In genomic region chr12:102921240-102921639, GRCh38 we compare ENCODE assay signal across 1 cellular context.
TF ChIP-seq lines count a peak whose summit lies in the region.

No MANE protein-coding gene starts in this region.

TF ChIP-seq in HepG2, 621 proteins besides CTCF, POLR2A, EP300 and RAD21:
- TF ChIP-seq ARID3A (IDR thresholded peaks at IDR 0.05; ENCODE audit: low read depth, low read length) (0 out of 2 replicates have a peak, but pooled peaks have one; percentile 51), SOX13 (IDR thresholded peaks at IDR 0.05) (no peak), SOX13 (CRISPR knock-in tag; conservative IDR thresholded peaks at IDR 0.05 in 1 of 2, IDR thresholded peaks at IDR 0.05 in 1 of 2) (peak in 1 of 2 experiments; percentile 58; a peak in 2 of 4 replicates), ZNF331 (CRISPR knock-in tag; IDR thresholded peaks at IDR 0.05) (no peak), ZNF737 (CRISPR knock-in tag; IDR thresholded peaks at IDR 0.05; ENCODE audit: borderline replicate concordance) (no peak), ZBTB7B (CRISPR knock-in tag; IDR thresholded peaks at IDR 0.05) (no peak), CHCHD3 (CRISPR knock-in tag; IDR thresholded peaks at IDR 0.05) (no peak), ZNF326 (CRISPR knock-in tag; IDR thresholded peaks at IDR 0.05; ENCODE audit: borderline replicate concordance) (no peak), ARNT2 (CRISPR knock-in tag; IDR thresholded peaks at IDR 0.05; ENCODE audit: low read depth) (no peak), USF2 (IDR thresholded peaks at IDR 0.05; ENCODE audit: low read depth, low read length) (no peak), USF2 (CRISPR knock-in tag; IDR thresholded peaks at IDR 0.05; ENCODE audit: borderline replicate concordance) (no peak), NR2C2 (CRISPR knock-in tag; IDR thresholded peaks at IDR 0.05; ENCODE audit: borderline replicate concordance) (no peak), ARID5B (CRISPR knock-in tag; IDR thresholded peaks at IDR 0.05) (0 out of 2 replicates have a peak, but pooled peaks have one; percentile 17), ZBTB4 (CRISPR knock-in tag; IDR thresholded peaks at IDR 0.05; ENCODE audit: borderline replicate concordance) (no peak), FOXP1 (IDR thresholded peaks at IDR 0.05) (no peak), FOXP1 (CRISPR knock-in tag; IDR thresholded peaks at IDR 0.05) (peak; percentile 18; the same call in 1 of the 2 replicates), EEA1 (CRISPR knock-in tag; IDR thresholded peaks at IDR 0.05; ENCODE audit: borderline replicate concordance) (no peak), NCOA2 (CRISPR knock-in tag; IDR thresholded peaks at IDR 0.05) (peak; percentile 40; the same call in 1 of the 2 replicates), ZBTB10 (CRISPR knock-in tag; IDR thresholded peaks at IDR 0.05; ENCODE audit: borderline replicate concordance) (no peak), NR2F6 (IDR thresholded peaks at IDR 0.05) (no peak), NR2F6 (CRISPR knock-in tag; IDR thresholded peaks at IDR 0.05) (peak; percentile 17; the same call in 1 of the 2 replicates), FOXA3 (CRISPR knock-in tag; IDR thresholded peaks at IDR 0.05) (peak; percentile 40; the same call in 1 of the 2 replicates)
TF ChIP-seq in HepG2: peak in this region for 7.
